22 cellular contexts compared by ENCODE assay signal in genomic region chr9:2134391-2134790, GRCh38.
DNase-seq lines count a peak whose midpoint lies in the region; ATAC-seq and TF ChIP-seq lines count a peak whose summit lies in the region.
"Had no signal": no experiment of that assay in that cellular context is flagged by ENCODE, and none has a peak within 500 bp of the region (broad histone marks: within the 10 kb centered on the region; RNA-seq: fewer than 3 reads in every experiment).

No MANE protein-coding gene starts in this region.

- H3K4me3 Mint-ChIP-seq in endodermal cell (no peak overlapping the region), mesothelial cell of epicardium (no peak overlapping the region)
- H3K4me3 Mint-ChIP-seq: activated naive CD4-positive, alpha-beta T cell treated with anti-CD3 and anti-CD28 coated beads for 36 hours; central memory CD8-positive, alpha-beta T cell; H9; IgD-negative memory B cell had no signal

- H3K4ac ChIP-seq in IMR-90 (ENCODE audit: low read depth, low read length), result no peak overlapping the region

- H3K36me3 Mint-ChIP-seq in endodermal cell (ENCODE audit: low read depth) (no peaks in the 10 kb centered on the region), mesothelial cell of epicardium (peaks cover 31% of the 10 kb centered on the region)

- peak overlapping the region; percentile 41 for H3K27ac Mint-ChIP-seq in endodermal cell
- peak overlapping the region; percentile 79 for H3K27ac Mint-ChIP-seq in mesothelial cell of epicardium
- H3K27ac Mint-ChIP-seq: activated naive CD4-positive, alpha-beta T cell treated with anti-CD3 and anti-CD28 coated beads for 36 hours; IgD-negative memory B cell had no signal

- H3K27me3 Mint-ChIP-seq in endodermal cell (ENCODE audit: insufficient read depth) (no peaks in the 10 kb centered on the region), mesothelial cell of epicardium (ENCODE audit: low read depth) (no peaks in the 10 kb centered on the region)
- H3K27me3 Mint-ChIP-seq: central memory CD8-positive, alpha-beta T cell; IgD-negative memory B cell had no signal

- no peak overlapping the region for H4K5ac ChIP-seq in IMR-90 (ENCODE audit: low read depth, low read length)

- no peak overlapping the region for H3K9ac ChIP-seq in IMR-90 (ENCODE audit: low read depth, low read length)
- no peak overlapping the region for H3K9ac ChIP-seq in endodermal cell (ENCODE audit: extremely low read depth, low read length, poor library complexity, severe bottlenecking)
- H3K9ac ChIP-seq in Karpas-422 (ENCODE audit: low read length), result no peak overlapping the region

- H3K9me1 ChIP-seq in IMR-90 (ENCODE audit: insufficient read depth, low read length), result no peaks in the 10 kb centered on the region; the same call in 1 of the 2 replicates

- H3K79me2 ChIP-seq in Karpas-422 (ENCODE audit: low read length), result peaks cover 25% of the 10 kb centered on the region

- CTCF ChIA-PET in IMR-90 (lab: Yijun Ruan, JAX), result no interaction called here

- no peak overlapping the region for H4K91ac ChIP-seq in IMR-90 (ENCODE audit: insufficient read depth, low read depth, low read length)

- H3K27me3 ChIP-seq in IMR-90 (ENCODE audit: control insufficient read depth, insufficient read depth, low read length), result no peaks in the 10 kb centered on the region
- H3K27me3 ChIP-seq in endodermal cell (ENCODE audit: control insufficient read depth, insufficient read depth, low read length, poor library complexity, severe bottlenecking), result no peaks in the 10 kb centered on the region
- no peaks in the 10 kb centered on the region for H3K27me3 ChIP-seq in Karpas-422 (ENCODE audit: low read length)
- H3K27me3 ChIP-seq: BLaER1 treated with 17β-estradiol and CSF1 and Interleukin-3, amounts not matched to agents 10 nM and 100 nM; dorsolateral prefrontal cortex; upper lobe of right lung had no signal

- H3K4me3 ChIP-seq in IMR-90 (ENCODE audit: insufficient read depth, low read depth, low read length) (no peak overlapping the region), endodermal cell (ENCODE audit: low read length) (no peak overlapping the region), Karpas-422 (ENCODE audit: low read length) (no peak overlapping the region)
- H3K4me3 ChIP-seq: BLaER1 treated with 17β-estradiol and CSF1 and Interleukin-3, amounts not matched to agents 10 nM and 100 nM; dorsolateral prefrontal cortex; smooth muscle cell; upper lobe of right lung had no signal

- H3K4me2 ChIP-seq in IMR-90 (ENCODE audit: low read depth, low read length), result no peak overlapping the region
- no peak overlapping the region for H3K4me2 ChIP-seq in Karpas-422 (ENCODE audit: low read depth, low read length, poor library complexity, severe bottlenecking)
- H3K4me2 ChIP-seq: BLaER1 treated with 17β-estradiol and CSF1 and Interleukin-3, amounts not matched to agents 10 nM and 100 nM; smooth muscle cell had no signal

- no peak overlapping the region for H3K27ac ChIP-seq in IMR-90 (ENCODE audit: insufficient read depth, low read length)
- H3K27ac ChIP-seq in endodermal cell (ENCODE audit: low read depth, low read length), result no peak overlapping the region
- H3K27ac ChIP-seq in Karpas-422 (ENCODE audit: low read length), result no peak overlapping the region
- H3K27ac ChIP-seq: dorsolateral prefrontal cortex, upper lobe of right lung had no signal

- H3K36me3 ChIP-seq in IMR-90 (ENCODE audit: control insufficient read depth, insufficient read depth, low read length), result peaks cover 2% of the 10 kb centered on the region
- no peaks in the 10 kb centered on the region for H3K36me3 ChIP-seq in endodermal cell (ENCODE audit: control insufficient read depth, insufficient read depth, low read length)
- H3K36me3 ChIP-seq in Karpas-422 (ENCODE audit: insufficient read depth, low read length), result no peaks in the 10 kb centered on the region; the same call in none of the 2 replicates

- POLR2A ChIA-PET in IMR-90 (lab: Charles Lee; ENCODE audit: unreplicated experiment), result no interaction called here

- peaks cover 3 to 9% of the 10 kb centered on the region in 2 experiments; a peak in 1 of 4 replicates for H3K79me1 ChIP-seq in IMR-90 (ENCODE audit: low read depth in 1 of 2, low read length in 2 of 2)

- TF ChIP-seq CTCF in IMR-90 (conservative IDR thresholded peaks at IDR 0.05; ENCODE audit: low read depth, low read length) (no peak), endodermal cell (conservative IDR thresholded peaks at IDR 0.05) (no peak), mesothelial cell of epicardium (IDR thresholded peaks at IDR 0.05; ENCODE audit: unreplicated experiment) (no peak)

- H3K4me1 ChIP-seq in IMR-90 (ENCODE audit: control insufficient read depth, insufficient read depth, low read length), result no peaks in the 10 kb centered on the region
- no peaks in the 10 kb centered on the region for H3K4me1 ChIP-seq in endodermal cell (ENCODE audit: control insufficient read depth, insufficient read depth, low read length)
- H3K4me1 ChIP-seq in Karpas-422 (ENCODE audit: low read length), result peaks cover 7% of the 10 kb centered on the region

- in situ Hi-C loops in IMR-90 (cut with MboI; ENCODE audit: low sequenced_read_pairs), result loop anchor here (10.0 kb wide), 1 partner anchor 590 kb away; no protein-coding TSS in a partner anchor

- no peaks in the 10 kb centered on the region; the same call in 1 of the 2 replicates for H4K20me1 ChIP-seq in IMR-90 (ENCODE audit: insufficient read depth, low read length)
- no peaks in the 10 kb centered on the region for H4K20me1 ChIP-seq in Karpas-422 (ENCODE audit: insufficient read depth, low read depth, low read length)

- no peak overlapping the region for H2BK15ac ChIP-seq in IMR-90 (ENCODE audit: low read depth, low read length)

- no CpG with 5 or more reads among the region's 2 CpGs for WGBS in IMR-90 (ENCODE audit: extremely low coverage in 2 of 2, insufficient read length in 1 of 2), 2 experiments
- WGBS in endodermal cell (ENCODE audit: insufficient coverage in 1 of 2, insufficient read length in 1 of 2), 2 experiments, result 74% methylated on average over 2 of the region's 2 CpGs; no CpG with 5 or more reads in 1 of the 2 experiments

- no peak overlapping the region for H3K14ac ChIP-seq in IMR-90 (replicated peaks; ENCODE audit: low read depth, low read length)

- H3K9me2 ChIP-seq in Karpas-422 (replicated peaks; ENCODE audit: insufficient read depth, low read length), result no peaks in the 10 kb centered on the region

- H4K8ac ChIP-seq in IMR-90 (ENCODE audit: low read depth in 2 of 2, low read length in 2 of 2), result no peak overlapping the region

- H2AFZ ChIP-seq in IMR-90 (replicated peaks; ENCODE audit: low read length, poor library complexity) (no peak overlapping the region), Karpas-422 (ENCODE audit: low read length) (no peak overlapping the region)

- no peak overlapping the region for H3K18ac ChIP-seq in IMR-90 (ENCODE audit: low read depth, low read length)

- H2AK9ac ChIP-seq in IMR-90 (replicated peaks; ENCODE audit: low read depth, low read length, poor library complexity), result no peak overlapping the region

- no peak overlapping the region for H3K23ac ChIP-seq in IMR-90 (ENCODE audit: low read depth, low read length)

- no TSS peak for BruUV-seq in IMR-90 (replicated peaks; lab: Mats Ljungman, UMichigan)

- no peak for TF ChIP-seq RAD21 in IMR-90 (IDR thresholded peaks at IDR 0.05; ENCODE audit: low read length)

- dilution Hi-C loops in IMR-90 (cut with HindIII; ENCODE audit: low sequenced_read_pairs, unreplicated experiment), result no loop called here

- H2BK20ac ChIP-seq in IMR-90 (ENCODE audit: low read depth, low read length), result no peak overlapping the region

- DNase-seq in AG08395 (ENCODE audit: low spot score) (peak; percentile 6), IMR-90 (peak; percentile 45), endodermal cell (no peak), mesothelial cell of epicardium (ENCODE audit: low spot score in 2 of 2, unreplicated experiment in 2 of 2) (no peak), middle frontal gyrus (ENCODE audit: extremely low spot score, low spot score) (no peak), Karpas-422 (no peak)
- no peak for DNase-seq in stimulated activated naive CD8-positive, alpha-beta T cell treated with anti-CD3 and anti-CD28 coated beads, Interleukin-15, Interleukin-2, amounts not matched to agents 100 U/mL and 50 U/mL, for 24 hours
- DNase-seq: activated CD4-positive, alpha-beta T cell treated with anti-CD3 and anti-CD28 coated beads for 4 hours; activated naive CD4-positive, alpha-beta T cell treated with anti-CD3 and anti-CD28 coated beads for 36 hours; dorsolateral prefrontal cortex; H9; head of caudate nucleus; NCI-H2081 treated with DMSO at 0.1 percent for 48 hours; NCI-H446; NCI-H82; stimulated activated CD4-positive, alpha-beta T cell treated with anti-CD3 and anti-CD28 coated beads, Interleukin-2, amount 100 ng/mL, for 24 hours; upper lobe of right lung had no signal

- TF ChIP-seq POLR2A in IMR-90 (IDR thresholded peaks at IDR 0.05; ENCODE audit: low read depth, low read length), result no peak

- no peak overlapping the region for H2BK120ac ChIP-seq in IMR-90 (ENCODE audit: low read depth, low read length)

- intact Hi-C loops in IMR-90 (cut with micrococcal nuclease), result loop anchor here (2.0 to 5.0 kb wide), 2 partner anchors 486 to 703 kb away; partner anchors contain the start of gene VLDLR

- no peak overlapping the region for H2AK5ac ChIP-seq in IMR-90 (ENCODE audit: low read depth, low read length)

- ATAC-seq in IMR-90 (ENCODE audit: low read depth) (peak; percentile 70), HG03045 (IDR thresholded peaks at IDR 0.05; ENCODE audit: unreplicated experiment) (no peak)
- ATAC-seq in stimulated activated naive CD8-positive, alpha-beta T cell treated with anti-CD3 and anti-CD28 coated beads, Interleukin-15, Interleukin-2, amounts not matched to agents 100 U/mL and 50 U/mL, for 24 hours, result no peak
- ATAC-seq: upper lobe of right lung had no signal

- no peak overlapping the region for H2BK5ac ChIP-seq in IMR-90 (ENCODE audit: low read depth, low read length, poor library complexity, severe bottlenecking)

- H3K56ac ChIP-seq in IMR-90 (ENCODE audit: extremely low read depth, insufficient read depth, low read length), result no peak overlapping the region

- no peaks in the 10 kb centered on the region for H3K9me3 ChIP-seq in IMR-90 (ENCODE audit: control insufficient read depth, insufficient read depth, low read length)
- H3K9me3 ChIP-seq in endodermal cell (ENCODE audit: control insufficient read depth, low read length), result no peaks in the 10 kb centered on the region
- H3K9me3 ChIP-seq in Karpas-422 (ENCODE audit: low read length), result no peaks in the 10 kb centered on the region
- H3K9me3 ChIP-seq: upper lobe of right lung had no signal

- H3K9me3 Mint-ChIP-seq in endodermal cell, result no peaks in the 10 kb centered on the region
- H3K9me3 Mint-ChIP-seq in mesothelial cell of epicardium, result peaks cover 10% of the 10 kb centered on the region
- H3K9me3 Mint-ChIP-seq: activated naive CD4-positive, alpha-beta T cell treated with anti-CD3 and anti-CD28 coated beads for 36 hours; central memory CD8-positive, alpha-beta T cell; H9; IgD-negative memory B cell had no signal

- H3K4me1 Mint-ChIP-seq in endodermal cell (peaks cover 4% of the 10 kb centered on the region), mesothelial cell of epicardium (peaks cover 3% of the 10 kb centered on the region)

TF ChIP-seq in IMR-90, 13 proteins besides CTCF, POLR2A, EP300 and RAD21 (continues in another document):
- TF ChIP-seq MAZ (IDR thresholded peaks at IDR 0.05; ENCODE audit: borderline replicate concordance, low read depth, low read length) (no peak), BHLHE40 (IDR thresholded peaks at IDR 0.05; ENCODE audit: low read depth, low read length) (peak; percentile 14; the same call in 1 of the 2 replicates)

Comparison
In these comparisons a context has a peak if more than half of its experiments do, and no peak if none do; other contexts are left out.
1. DNase-seq: peak in AG08395 (single experiment) and IMR-90 (single experiment); none in endodermal cell (single experiment), mesothelial cell of epicardium (0 of 2), middle frontal gyrus (single experiment), Karpas-422 (single experiment) and stimulated activated naive CD8-positive, alpha-beta T cell treated with anti-CD3 and anti-CD28 coated beads, Interleukin-15, Interleukin-2, amounts not matched to agents 100 U/mL and 50 U/mL, for 24 hours (single experiment).